In the genomic region with DNA sequence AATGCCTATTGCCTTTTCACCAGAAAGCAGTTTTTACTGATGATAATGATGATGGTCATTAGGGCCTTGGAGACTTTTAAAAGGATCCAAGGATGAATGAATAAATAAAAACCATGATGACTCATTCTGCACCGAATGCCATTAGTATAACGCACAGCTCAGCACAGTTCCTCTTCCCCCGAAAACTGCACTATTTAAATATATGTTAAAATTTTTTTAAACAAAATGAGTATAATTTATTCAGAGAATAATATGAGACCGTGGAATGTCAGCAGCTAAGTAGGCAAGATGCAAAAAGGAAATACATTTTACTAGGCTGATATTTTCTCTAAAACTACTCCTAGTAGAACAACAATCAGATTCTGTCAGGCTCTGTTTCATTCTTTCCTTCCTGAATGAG, we compare ENCODE assay signal across 17 cellular contexts.
A peak's percentile ranks its signal among the peaks of the same experiment; 100 is the strongest.
DNase-seq lines count a peak whose midpoint lies in the region; ATAC-seq and TF ChIP-seq lines count a peak whose summit lies in the region.
"Had no signal": no experiment of that assay in that cellular context is flagged by ENCODE, and none has a peak within 500 bp of the region (broad histone marks: within the 10 kb centered on the region; RNA-seq: fewer than 3 reads in every experiment).

No MANE protein-coding gene starts in this region.

- no peak for TF ChIP-seq POLR2A in esophagus muscularis mucosa (IDR thresholded peaks at IDR 0.05; ENCODE audit: low read depth)

- H2AFZ ChIP-seq in PC-9, result no peak overlapping the region

- CTCF ChIA-PET in PC-9 (lab: Charles Lee), result no interaction called here

- no peaks in the 10 kb centered on the region for H3K9me2 ChIP-seq in PC-9 (ENCODE audit: insufficient read depth)

- no peaks in the 10 kb centered on the region for H3K27me3 ChIP-seq in PC-9 (ENCODE audit: insufficient read depth, low read depth)
- no peaks in the 10 kb centered on the region for H3K27me3 ChIP-seq in esophagus muscularis mucosa

- H4K20me1 ChIP-seq in PC-9 (ENCODE audit: insufficient read depth), result no peaks in the 10 kb centered on the region

- no peaks in the 10 kb centered on the region for H3F3A ChIP-seq in PC-9 (ENCODE audit: insufficient read depth, low read depth)

- H3K9me3 ChIP-seq in PC-9 (ENCODE audit: insufficient read depth, low read depth) (no peaks in the 10 kb centered on the region), esophagus muscularis mucosa (no peaks in the 10 kb centered on the region)

- no peak for TF ChIP-seq CTCF in PC-9 (conservative IDR thresholded peaks at IDR 0.05)
- TF ChIP-seq CTCF in epithelial cell of esophagus (IDR thresholded peaks at IDR 0.05; ENCODE audit: insufficient read depth, low read depth, low read length, missing control alignments), result no peak
- TF ChIP-seq CTCF in esophagus muscularis mucosa (IDR thresholded peaks at IDR 0.05), result no peak

- H3K4me1 ChIP-seq in PC-9 (replicated peaks; ENCODE audit: insufficient read depth), result no peaks in the 10 kb centered on the region; the same call in 1 of the 2 replicates
- H3K4me1 ChIP-seq in esophagus muscularis mucosa, result peaks cover 0 to 22% (median 12%) of the 10 kb centered on the region in 4 donors

- intact Hi-C loops in PC-9 (cut with micrococcal nuclease; ENCODE audit: unreplicated experiment), result no loop called here
- intact Hi-C loops in esophagus muscularis mucosa (cut with DNase I), result no loop called here

- H3K27ac ChIP-seq in PC-9, result no peak overlapping the region
- H3K27ac ChIP-seq in esophagus muscularis mucosa (replicated peaks in 1 of 4), result no peak overlapping the region
- H3K27ac ChIP-seq: epithelial cell of prostate, KMS-11 had no signal

- no peaks in the 10 kb centered on the region for H3K79me2 ChIP-seq in PC-9 (ENCODE audit: low read depth)

- H3K4me2 ChIP-seq in PC-9, result peak overlapping the region; percentile 47
- H3K4me2 ChIP-seq: KMS-11 had no signal

- no TSS peak for BruUV-seq in PC-9 (replicated peaks; lab: Mats Ljungman, UMichigan)

- H3K4me3 ChIP-seq in PC-9 (no peak overlapping the region), epithelial cell of esophagus (ENCODE audit: low read length) (no peak overlapping the region), esophagus muscularis mucosa (no peak overlapping the region)
- H3K4me3 ChIP-seq: GM12878 had no signal

- 11% methylated on average over 4 of the region's 4 CpGs for WGBS in esophagus muscularis mucosa

- DNase-seq in EH (ENCODE audit: low read depth), result peak; percentile 85
- peak in 1 of 2 experiments; percentile 37 for DNase-seq in PC-9
- peak; percentile 62 for DNase-seq in epithelial cell of esophagus (ENCODE audit: low read depth)
- peak; percentile 33 for DNase-seq in renal cortical epithelial cell (ENCODE audit: low read depth)
- DNase-seq in esophagus muscularis mucosa (ENCODE audit: extremely low spot score), result no peak
- DNase-seq in SW480 (ENCODE audit: low spot score), result no peak
- DNase-seq in iPS-NIHi11 (ENCODE audit: low spot score), result no peak
- DNase-seq: activated B cell treated with CpG ODN at 0.5 μM for 24 hours; activated T-cell treated with anti-CD3 and anti-CD28 coated beads, Interleukin-2, amount 50 U/mL, for 72 hours; islet precursor cell; natural killer cell; NCI-H2171 treated with DMSO at 0.1 percent for 48 hours; Right ventricle myocardium superior had no signal

- POLR2A ChIA-PET in PC-9 (lab: Charles Lee; ENCODE audit: unreplicated experiment), result no interaction called here

- no peaks in the 10 kb centered on the region for H3K36me3 ChIP-seq in PC-9 (ENCODE audit: low read depth)
- H3K36me3 ChIP-seq in esophagus muscularis mucosa, result no peaks in the 10 kb centered on the region

- no peak for TF ChIP-seq EP300 in esophagus muscularis mucosa (IDR thresholded peaks at IDR 0.05)

- ATAC-seq in GM21529 (IDR thresholded peaks at IDR 0.05; ENCODE audit: unreplicated experiment), result no peak
- ATAC-seq: activated T-cell treated with anti-CD3 and anti-CD28 coated beads, Interleukin-2, amount 50 U/mL, for 72 hours; GM12878; natural killer cell had no signal

Comparison
In these comparisons a context has a peak if more than half of its experiments do, and no peak if none do; other contexts are left out.
1. DNase-seq: peak in EH (single experiment), epithelial cell of esophagus (single experiment) and renal cortical epithelial cell (single experiment); none in esophagus muscularis mucosa (single experiment), SW480 (single experiment) and iPS-NIHi11 (single experiment).